Comparison of ENCODE assay signal across 1 cellular context in genomic region chr10:131750973-131751826, GRCh38.
TF ChIP-seq lines count a peak whose summit lies in the region.

No MANE protein-coding gene starts in this region.

TF ChIP-seq in H1, 55 proteins besides CTCF, POLR2A, EP300 and RAD21:
- TF ChIP-seq KDM1A (IDR thresholded peaks at IDR 0.05; ENCODE audit: borderline replicate concordance, low read length) (no peak), TCF12 (IDR thresholded peaks at IDR 0.05; ENCODE audit: low read depth, low read length) (no peak), MAFK (IDR thresholded peaks at IDR 0.05; ENCODE audit: low read depth, low read length) (no peak), KDM5A (IDR thresholded peaks at IDR 0.05; ENCODE audit: low read length) (no peak)
